Comparison of ENCODE assay signal across 8 cellular contexts in genomic region chr10:103685880-103686669, GRCh38.
DNase-seq lines count a peak whose midpoint lies in the region; ATAC-seq and TF ChIP-seq lines count a peak whose summit lies in the region.

No MANE protein-coding gene starts in this region.

- H3F3A ChIP-seq in PC-9 (ENCODE audit: insufficient read depth, low read depth) (0 out of 2 replicates have a peak, but pooled peaks cover 3% of the 10 kb centered on the region), neural progenitor cell (ENCODE audit: low read depth) (peaks cover 12% of the 10 kb centered on the region)

- H3K9me3 ChIP-seq in PC-9 (ENCODE audit: insufficient read depth, low read depth) (no peaks in the 10 kb centered on the region), neural progenitor cell (ENCODE audit: low read depth) (no peaks in the 10 kb centered on the region)

- POLR2A ChIA-PET in PC-9 (lab: Charles Lee; ENCODE audit: unreplicated experiment), result no interaction called here

- H2AFZ ChIP-seq in PC-9 (no peak overlapping the region), neural progenitor cell (replicated peaks) (no peak overlapping the region)

- ATAC-seq in GM18868 (IDR thresholded peaks at IDR 0.05; ENCODE audit: unreplicated experiment) (peak; percentile 78), HG03460 (IDR thresholded peaks at IDR 0.05; ENCODE audit: unreplicated experiment) (peak; percentile 65)

- no peak overlapping the region for H3K9ac ChIP-seq in neural progenitor cell

- H3K4me2 ChIP-seq in PC-9, result no peak overlapping the region; the same call in 1 of the 2 replicates
- H3K4me2 ChIP-seq in neural progenitor cell, result no peak overlapping the region

- no peaks in the 10 kb centered on the region for H3K9me2 ChIP-seq in PC-9 (ENCODE audit: insufficient read depth)

- no peaks in the 10 kb centered on the region for H3K9me3 Mint-ChIP-seq in neural progenitor cell

- DNase-seq in AG10803 (ENCODE audit: low read depth) (peak; percentile 92), PC-9 (peak; percentile 41 to 61), fibroblast of mammary gland (ENCODE audit: low read depth) (peak; percentile 77), neural progenitor cell (ENCODE audit: low spot score) (peak; percentile 84), stromal cell of bone marrow (ENCODE audit: low read depth) (peak; percentile 31)
- DNase-seq in activated T-cell treated with anti-CD3 and anti-CD28 coated beads, Interleukin-2, amount 50 U/mL, for 48 hours, result peak; percentile 86 to 87

- H3K4me1 ChIP-seq in PC-9 (replicated peaks; ENCODE audit: insufficient read depth) (0 out of 2 replicates have a peak, but pooled peaks cover 3% of the 10 kb centered on the region), neural progenitor cell (peaks cover 13% of the 10 kb centered on the region)

- CTCF ChIA-PET in PC-9 (lab: Charles Lee), result interaction anchor here (0.6 to 0.7 kb wide), 4 partner anchors 24 to 176 kb away, joined by 3 to 4 read pairs (median 4); no protein-coding TSS in a partner anchor

- no peaks in the 10 kb centered on the region for H3K36me3 Mint-ChIP-seq in neural progenitor cell

- peaks cover 11% of the 10 kb centered on the region for H3K4me1 Mint-ChIP-seq in neural progenitor cell

- H3K36me3 ChIP-seq in PC-9 (ENCODE audit: low read depth) (no peaks in the 10 kb centered on the region), neural progenitor cell (no peaks in the 10 kb centered on the region)

- TF ChIP-seq CTCF in AG10803 (conservative IDR thresholded peaks at IDR 0.05; ENCODE audit: low read length) (peak; percentile 97), PC-9 (conservative IDR thresholded peaks at IDR 0.05) (peak; percentile 90), fibroblast of mammary gland (conservative IDR thresholded peaks at IDR 0.05; ENCODE audit: control insufficient read depth, insufficient read depth, low read depth, low read length) (peak; percentile 97), neural progenitor cell (IDR thresholded peaks at IDR 0.05) (peak; percentile 95)

- H4K20me1 ChIP-seq in PC-9 (ENCODE audit: insufficient read depth) (no peaks in the 10 kb centered on the region), neural progenitor cell (ENCODE audit: low read depth) (no peaks in the 10 kb centered on the region)

- H3K4me3 Mint-ChIP-seq in neural progenitor cell, result no peak overlapping the region

- H3K27me3 ChIP-seq in PC-9 (ENCODE audit: insufficient read depth, low read depth), result no peaks in the 10 kb centered on the region
- peaks cover 12% of the 10 kb centered on the region for H3K27me3 ChIP-seq in neural progenitor cell

- no peaks in the 10 kb centered on the region for H3K79me2 ChIP-seq in PC-9 (ENCODE audit: low read depth)
- no peaks in the 10 kb centered on the region for H3K79me2 ChIP-seq in neural progenitor cell (ENCODE audit: low read depth)

- peaks cover 11% of the 10 kb centered on the region for H3K27me3 Mint-ChIP-seq in neural progenitor cell (ENCODE audit: insufficient read depth, low read depth)

- H3K4me3 ChIP-seq in AG10803 (ENCODE audit: low read length), result no peak overlapping the region
- H3K4me3 ChIP-seq in PC-9, result no peak overlapping the region
- no peak overlapping the region for H3K4me3 ChIP-seq in fibroblast of mammary gland (ENCODE audit: control insufficient read depth, low read depth, low read length)
- H3K4me3 ChIP-seq in neural progenitor cell, result no peak overlapping the region

- no peak overlapping the region for H3K27ac ChIP-seq in PC-9
- no peak overlapping the region for H3K27ac ChIP-seq in neural progenitor cell

- no TSS peak for BruUV-seq in PC-9 (replicated peaks; lab: Mats Ljungman, UMichigan)

- H3K27ac Mint-ChIP-seq in neural progenitor cell, result peak overlapping the region; percentile 43

- intact Hi-C loops in PC-9 (cut with micrococcal nuclease; ENCODE audit: unreplicated experiment), result loop anchor here (1.0 to 10.0 kb wide), 2 partner anchors 87 to 201 kb away; no protein-coding TSS in a partner anchor

Comparison
In these comparisons a context has a peak if more than half of its experiments do, and no peak if none do; other contexts are left out.
1. DNase-seq: peak in every context shown above with its lines; median percentile 92 in AG10803; 86 in activated T-cell treated with anti-CD3 and anti-CD28 coated beads, Interleukin-2, amount 50 U/mL, for 48 hours; 84 in neural progenitor cell; 77 in fibroblast of mammary gland; 51 in PC-9; 31 in stromal cell of bone marrow.